Comparison of ENCODE assay signal across 17 cellular contexts in the genomic region with DNA sequence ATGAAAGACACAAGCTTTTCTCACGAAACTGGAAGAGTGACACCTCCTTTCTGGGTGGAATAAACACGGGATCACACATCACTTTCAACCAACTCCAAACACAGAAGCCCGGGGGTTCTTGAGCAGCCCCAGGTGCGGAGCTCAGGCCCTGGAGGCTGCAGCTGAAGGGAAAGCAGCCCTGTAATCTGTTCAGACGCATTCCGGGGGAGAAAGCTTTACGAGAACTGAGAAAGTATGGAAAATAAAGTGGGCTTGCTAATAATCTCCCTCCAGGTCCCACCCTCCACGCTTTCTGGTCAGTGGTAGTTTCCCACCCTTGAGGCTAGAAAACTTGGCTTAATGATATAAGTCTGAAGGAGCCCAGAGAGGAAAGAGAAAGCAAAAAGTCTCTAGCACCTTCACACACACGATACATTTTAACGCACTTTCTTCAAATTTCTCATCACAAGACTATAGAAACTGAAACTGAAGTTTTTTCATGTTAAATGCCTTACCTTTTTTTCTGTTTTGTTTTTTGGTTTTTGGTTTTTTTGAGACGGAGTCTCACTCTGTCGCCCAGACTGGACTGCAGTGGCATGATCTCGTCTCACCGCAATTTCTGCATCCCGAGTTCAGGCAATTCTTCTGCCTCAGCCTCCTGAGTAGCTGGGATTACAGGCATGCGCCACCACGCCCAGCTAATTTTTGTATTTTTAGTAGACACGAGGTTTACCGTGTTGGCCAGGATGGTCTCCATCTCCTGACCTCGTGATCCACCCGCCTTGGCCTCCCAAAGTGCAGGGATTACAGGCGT.
DNase-seq lines count a peak whose midpoint lies in the region; ATAC-seq and TF ChIP-seq lines count a peak whose summit lies in the region.
"Had no signal": no experiment of that assay in that cellular context is flagged by ENCODE, and none has a peak within 500 bp of the region (broad histone marks: within the 10 kb centered on the region; RNA-seq: fewer than 3 reads in every experiment).

No MANE protein-coding gene starts in this region.

- H3K4me3 Mint-ChIP-seq in activated T-cell treated with anti-CD3 and anti-CD28 coated beads, Interleukin-2, amount 50 U/mL, for 72 hours, result peak overlapping the region; percentile 18 to 50
- peak overlapping the region; percentile 16 for H3K4me3 Mint-ChIP-seq in activated T-helper 1 cell treated with anti-CD3 and anti-CD28 coated beads, Interleukin-12 subunit alpha, Interleukin-12 subunit beta, Interleukin-2, Interleukin-4 antibody, amounts not matched to agents 30 ng/mL and 10 ng/mL and 1 ng/mL, durations not matched to agents 14 hours and 24 hours and 36 hours
- no peak overlapping the region for H3K4me3 Mint-ChIP-seq in stimulated activated naive B cell treated with anti-CD40 and anti-IgM and Interleukin-4, amounts not matched to agents 10 μg/mL and 1 μg/mL and 100 μg/mL, for 72 hours
- H3K4me3 Mint-ChIP-seq: HFFc6; stimulated activated naive CD8-positive, alpha-beta T cell treated with anti-CD3 and anti-CD28 coated beads, Interleukin-15, amount 100 ng/mL, for 72 hours had no signal

- H3K9me2 ChIP-seq in Karpas-422 (replicated peaks; ENCODE audit: insufficient read depth, low read length), result no peaks in the 10 kb centered on the region

- no peaks in the 10 kb centered on the region for H3K9me3 Mint-ChIP-seq in activated T-cell treated with anti-CD3 and anti-CD28 coated beads, Interleukin-2, amount 50 U/mL, for 72 hours
- H3K9me3 Mint-ChIP-seq in activated T-helper 1 cell treated with anti-CD3 and anti-CD28 coated beads, Interleukin-12 subunit alpha, Interleukin-12 subunit beta, Interleukin-2, Interleukin-4 antibody, amounts not matched to agents 30 ng/mL and 10 ng/mL and 1 ng/mL, durations not matched to agents 14 hours and 24 hours and 36 hours, result no peaks in the 10 kb centered on the region
- H3K9me3 Mint-ChIP-seq in stimulated activated naive B cell treated with anti-CD40 and anti-IgM and Interleukin-4, amounts not matched to agents 10 μg/mL and 1 μg/mL and 100 μg/mL, for 72 hours, result no peaks in the 10 kb centered on the region
- H3K9me3 Mint-ChIP-seq: HFFc6; stimulated activated naive CD8-positive, alpha-beta T cell treated with anti-CD3 and anti-CD28 coated beads, Interleukin-15, amount 100 ng/mL, for 72 hours had no signal

- no peaks in the 10 kb centered on the region for H3K27me3 ChIP-seq in KMS-11 (ENCODE audit: insufficient read depth, low read depth)
- no peaks in the 10 kb centered on the region for H3K27me3 ChIP-seq in Karpas-422 (ENCODE audit: low read length)
- H3K27me3 ChIP-seq: upper lobe of right lung had no signal

- intact Hi-C loops in activated T-helper 1 cell treated with anti-CD3 and anti-CD28 coated beads, Interleukin-12 subunit alpha, Interleukin-12 subunit beta, Interleukin-2, Interleukin-4 antibody, amounts not matched to agents 30 ng/mL and 10 ng/mL and 1 ng/mL, durations not matched to agents 14 hours and 24 hours and 36 hours (cut with micrococcal nuclease), result no loop called here

- H3K4me1 ChIP-seq in KMS-11 (ENCODE audit: low read depth, poor library complexity, severe bottlenecking) (no peaks in the 10 kb centered on the region), Karpas-422 (ENCODE audit: low read length) (peaks cover 7% of the 10 kb centered on the region)
- H3K4me1 ChIP-seq: upper lobe of right lung had no signal

- H4K20me1 ChIP-seq in KMS-11 (ENCODE audit: insufficient read depth), result no peaks in the 10 kb centered on the region
- no peaks in the 10 kb centered on the region for H4K20me1 ChIP-seq in Karpas-422 (ENCODE audit: insufficient read depth, low read depth, low read length)

- H3K4me3 ChIP-seq in KMS-11 (IDR thresholded peaks at IDR 0.05; ENCODE audit: insufficient read depth, low read depth, low read length) (no peak overlapping the region), Karpas-422 (ENCODE audit: low read length) (no peak overlapping the region)
- H3K4me3 ChIP-seq: upper lobe of right lung had no signal

- H3K79me2 ChIP-seq in KMS-11 (ENCODE audit: insufficient read depth, low read depth), result no peaks in the 10 kb centered on the region
- 0 out of 2 replicates have a peak, but pooled peaks cover 4% of the 10 kb centered on the region for H3K79me2 ChIP-seq in Karpas-422 (ENCODE audit: low read length)

- H3K36me3 ChIP-seq in KMS-11 (ENCODE audit: insufficient read depth) (no peaks in the 10 kb centered on the region), Karpas-422 (ENCODE audit: insufficient read depth, low read length) (peaks cover 27% of the 10 kb centered on the region; the same call in 1 of the 2 replicates)
- H3K36me3 ChIP-seq: upper lobe of right lung had no signal

- peak; percentile 61 to 63 for ATAC-seq in activated T-cell treated with anti-CD3 and anti-CD28 coated beads, Interleukin-2, amount 50 U/mL, for 72 hours (replicated peaks in 1 of 2)
- no peak for ATAC-seq in stimulated activated naive B cell treated with anti-CD40 and anti-IgM and Interleukin-4, amounts not matched to agents 10 μg/mL and 1 μg/mL and 100 μg/mL, for 72 hours (replicated peaks)
- no peak for ATAC-seq in HG02870 (IDR thresholded peaks at IDR 0.05; ENCODE audit: unreplicated experiment)
- ATAC-seq: right cardiac atrium; stimulated activated naive CD8-positive, alpha-beta T cell treated with anti-CD3 and anti-CD28 coated beads, Interleukin-15, amount 100 ng/mL, for 72 hours; upper lobe of right lung had no signal

- H3K36me3 Mint-ChIP-seq in activated T-cell treated with anti-CD3 and anti-CD28 coated beads, Interleukin-2, amount 50 U/mL, for 72 hours (ENCODE audit: insufficient read depth in 2 of 2), result no peaks in the 10 kb centered on the region
- H3K36me3 Mint-ChIP-seq in activated T-helper 1 cell treated with anti-CD3 and anti-CD28 coated beads, Interleukin-12 subunit alpha, Interleukin-12 subunit beta, Interleukin-2, Interleukin-4 antibody, amounts not matched to agents 30 ng/mL and 10 ng/mL and 1 ng/mL, durations not matched to agents 14 hours and 24 hours and 36 hours (ENCODE audit: low read depth), result no peaks in the 10 kb centered on the region
- H3K36me3 Mint-ChIP-seq in stimulated activated naive B cell treated with anti-CD40 and anti-IgM and Interleukin-4, amounts not matched to agents 10 μg/mL and 1 μg/mL and 100 μg/mL, for 72 hours, result peaks cover 22 to 37% of the 10 kb centered on the region in 2 donors

- H3K27ac Mint-ChIP-seq in activated T-cell treated with anti-CD3 and anti-CD28 coated beads, Interleukin-2, amount 50 U/mL, for 72 hours, result no peak overlapping the region
- H3K27ac Mint-ChIP-seq in activated T-helper 1 cell treated with anti-CD3 and anti-CD28 coated beads, Interleukin-12 subunit alpha, Interleukin-12 subunit beta, Interleukin-2, Interleukin-4 antibody, amounts not matched to agents 30 ng/mL and 10 ng/mL and 1 ng/mL, durations not matched to agents 14 hours and 24 hours and 36 hours, result no peak overlapping the region
- peak overlapping the region; percentile 65 for H3K27ac Mint-ChIP-seq in stimulated activated naive B cell treated with anti-CD40 and anti-IgM and Interleukin-4, amounts not matched to agents 10 μg/mL and 1 μg/mL and 100 μg/mL, for 72 hours
- H3K27ac Mint-ChIP-seq: HFFc6 had no signal

- no peak for TF ChIP-seq CTCF in KMS-11 (conservative IDR thresholded peaks at IDR 0.05; ENCODE audit: low read depth, low read length)

- H3K4me2 ChIP-seq in KMS-11 (peak overlapping the region; percentile 2; the same call in 1 of the 2 replicates), Karpas-422 (ENCODE audit: low read depth, low read length, poor library complexity, severe bottlenecking) (no peak overlapping the region)

- H3K9ac ChIP-seq in KMS-11, result no peak overlapping the region
- no peak overlapping the region for H3K9ac ChIP-seq in Karpas-422 (ENCODE audit: low read length)

- no peak for DNase-seq in activated T-cell treated with anti-CD3 and anti-CD28 coated beads, Interleukin-2, amount 50 U/mL, for 72 hours
- DNase-seq in activated T-cell treated with anti-CD3 and anti-CD28 coated beads for 4 hours (no peak), NCI-H748 treated with DMSO at 0.1 percent for 48 hours (lab: John Stamatoyannopoulos, UW) (no peak), Karpas-422 (no peak)
- DNase-seq in activated T-helper 1 cell treated with anti-CD3 and anti-CD28 coated beads, Interleukin-12 subunit alpha, Interleukin-12 subunit beta, Interleukin-2, Interleukin-4 antibody, amounts not matched to agents 30 ng/mL and 10 ng/mL and 1 ng/mL, durations not matched to agents 14 hours and 24 hours and 36 hours (ENCODE audit: low spot score), result no peak
- DNase-seq in stimulated activated naive B cell treated with anti-CD40 and anti-IgM and Interleukin-4, amounts not matched to agents 10 μg/mL and 1 μg/mL and 100 μg/mL, for 72 hours, result no peak
- DNase-seq: activated CD8-positive, alpha-beta memory T cell treated with anti-CD3 and anti-CD28 coated beads for 24 hours; activated gamma-delta T cell treated with Interleukin-2 at 50 U/mL for 16 hours; COR-L47; effector memory CD4-positive, alpha-beta T cell; HFFc6; NCI-H1417 treated with DMSO at 0.1 percent for 48 hours; right cardiac atrium; stimulated activated naive CD8-positive, alpha-beta T cell treated with anti-CD3 and anti-CD28 coated beads, Interleukin-15, amount 100 ng/mL, for 72 hours; upper lobe of right lung had no signal

- H3K27ac ChIP-seq in KMS-11 (no peak overlapping the region), Karpas-422 (ENCODE audit: low read length) (no peak overlapping the region)
- H3K27ac ChIP-seq: upper lobe of right lung had no signal

- peaks cover 19% of the 10 kb centered on the region for H3K4me1 Mint-ChIP-seq in activated T-cell treated with anti-CD3 and anti-CD28 coated beads, Interleukin-2, amount 50 U/mL, for 72 hours (ENCODE audit: low read depth)
- H3K4me1 Mint-ChIP-seq in activated T-helper 1 cell treated with anti-CD3 and anti-CD28 coated beads, Interleukin-12 subunit alpha, Interleukin-12 subunit beta, Interleukin-2, Interleukin-4 antibody, amounts not matched to agents 30 ng/mL and 10 ng/mL and 1 ng/mL, durations not matched to agents 14 hours and 24 hours and 36 hours (ENCODE audit: low read depth), result peaks cover 13% of the 10 kb centered on the region
- peaks cover 6 to 10% of the 10 kb centered on the region in 2 donors for H3K4me1 Mint-ChIP-seq in stimulated activated naive B cell treated with anti-CD40 and anti-IgM and Interleukin-4, amounts not matched to agents 10 μg/mL and 1 μg/mL and 100 μg/mL, for 72 hours

- no peaks in the 10 kb centered on the region for H3K27me3 Mint-ChIP-seq in activated T-cell treated with anti-CD3 and anti-CD28 coated beads, Interleukin-2, amount 50 U/mL, for 72 hours (ENCODE audit: low read depth)
- no peaks in the 10 kb centered on the region for H3K27me3 Mint-ChIP-seq in activated T-helper 1 cell treated with anti-CD3 and anti-CD28 coated beads, Interleukin-12 subunit alpha, Interleukin-12 subunit beta, Interleukin-2, Interleukin-4 antibody, amounts not matched to agents 30 ng/mL and 10 ng/mL and 1 ng/mL, durations not matched to agents 14 hours and 24 hours and 36 hours (ENCODE audit: insufficient read depth)
- H3K27me3 Mint-ChIP-seq in stimulated activated naive B cell treated with anti-CD40 and anti-IgM and Interleukin-4, amounts not matched to agents 10 μg/mL and 1 μg/mL and 100 μg/mL, for 72 hours, result no peaks in the 10 kb centered on the region
- H3K27me3 Mint-ChIP-seq: stimulated activated naive CD8-positive, alpha-beta T cell treated with anti-CD3 and anti-CD28 coated beads, Interleukin-15, amount 100 ng/mL, for 72 hours had no signal

- no peaks in the 10 kb centered on the region for H3K9me3 ChIP-seq in Karpas-422 (ENCODE audit: low read length)
- H3K9me3 ChIP-seq: upper lobe of right lung had no signal

- H2AFZ ChIP-seq in KMS-11 (ENCODE audit: low read depth) (no peak overlapping the region), Karpas-422 (ENCODE audit: low read length) (no peak overlapping the region)

Comparison
In these comparisons a context has a peak if more than half of its experiments do, and no peak if none do; other contexts are left out.
1. ATAC-seq: peak in activated T-cell treated with anti-CD3 and anti-CD28 coated beads, Interleukin-2, amount 50 U/mL, for 72 hours (2 of 2); none in stimulated activated naive B cell treated with anti-CD40 and anti-IgM and Interleukin-4, amounts not matched to agents 10 μg/mL and 1 μg/mL and 100 μg/mL, for 72 hours (0 of 2) and HG02870 (single experiment).
2. H3K4me3 Mint-ChIP-seq: peak in activated T-cell treated with anti-CD3 and anti-CD28 coated beads, Interleukin-2, amount 50 U/mL, for 72 hours (2 of 2) and activated T-helper 1 cell treated with anti-CD3 and anti-CD28 coated beads, Interleukin-12 subunit alpha, Interleukin-12 subunit beta, Interleukin-2, Interleukin-4 antibody, amounts not matched to agents 30 ng/mL and 10 ng/mL and 1 ng/mL, durations not matched to agents 14 hours and 24 hours and 36 hours (single experiment); none in stimulated activated naive B cell treated with anti-CD40 and anti-IgM and Interleukin-4, amounts not matched to agents 10 μg/mL and 1 μg/mL and 100 μg/mL, for 72 hours (0 of 2).